Comparison of ENCODE assay signal across 23 cellular contexts in genomic region chr6:161365633-161366032, GRCh38.
DNase-seq lines count a peak whose midpoint lies in the region; ATAC-seq and TF ChIP-seq lines count a peak whose summit lies in the region.
"Had no signal": no experiment of that assay in that cellular context is flagged by ENCODE, and none has a peak within 500 bp of the region (broad histone marks: within the 10 kb centered on the region; RNA-seq: fewer than 3 reads in every experiment).

No MANE protein-coding gene starts in this region.

- H3K27me3 Mint-ChIP-seq in CD14-positive monocyte (ENCODE audit: low read depth in 3 of 3) (peaks cover 0 to 5% (median 0%) of the 10 kb centered on the region in 3 donors), Caco-2 (ENCODE audit: insufficient read depth, unreplicated experiment) (no peaks in the 10 kb centered on the region), endodermal cell (ENCODE audit: insufficient read depth) (no peaks in the 10 kb centered on the region)
- H3K27me3 Mint-ChIP-seq: CD4-positive, alpha-beta T cell had no signal

- TF ChIP-seq CTCF in CD14-positive monocyte (IDR thresholded peaks at IDR 0.05) (no peak), Caco-2 (IDR thresholded peaks at IDR 0.05; ENCODE audit: insufficient read depth in 1 of 2, low read depth in 1 of 2, low read length in 1 of 2, severe bottlenecking in 1 of 2, unreplicated experiment in 1 of 2) (no peak), endodermal cell (conservative IDR thresholded peaks at IDR 0.05) (no peak), left lung (IDR thresholded peaks at IDR 0.05) (no peak), stomach (IDR thresholded peaks at IDR 0.05) (no peak)

- H3K27ac Mint-ChIP-seq in CD14-positive monocyte (peak overlapping the region; percentile 74 to 94 (median 88)), Caco-2 (ENCODE audit: unreplicated experiment) (peak overlapping the region; percentile 61), endodermal cell (no peak overlapping the region)
- H3K27ac Mint-ChIP-seq: CD4-positive, alpha-beta T cell; CD8-positive, alpha-beta T cell had no signal

- peaks cover 5 to 18% (median 11%) of the 10 kb centered on the region in 7 donors for H3K9me3 Mint-ChIP-seq in CD14-positive monocyte
- peaks cover 11% of the 10 kb centered on the region for H3K9me3 Mint-ChIP-seq in Caco-2 (ENCODE audit: unreplicated experiment)
- peaks cover 26% of the 10 kb centered on the region for H3K9me3 Mint-ChIP-seq in endodermal cell

- peaks cover 12% of the 10 kb centered on the region for H3K9me3 ChIP-seq in Caco-2
- peaks cover 18% of the 10 kb centered on the region for H3K9me3 ChIP-seq in endodermal cell (ENCODE audit: control insufficient read depth, low read length)
- H3K9me3 ChIP-seq in left lung, result peaks cover 0 to 20% of the 10 kb centered on the region in 2 donors
- peaks cover 0 to 21% (median 11%) of the 10 kb centered on the region in 4 donors for H3K9me3 ChIP-seq in stomach
- H3K9me3 ChIP-seq: BE2C had no signal

- WGBS in endodermal cell (ENCODE audit: insufficient coverage in 1 of 2, insufficient read length in 1 of 2), 2 experiments, result 92 to 93% methylated on average over 5 to 6 of the region's 6 CpGs
- WGBS in stomach, 5 donors, result 69 to 85% (median 78%) methylated on average over 6 of the region's 6 CpGs

- peak; percentile 34 for ATAC-seq in left lung
- ATAC-seq: CD8-positive, alpha-beta T cell; GM12878 had no signal

- no peak overlapping the region for H3K4me3 ChIP-seq in Caco-2 (ENCODE audit: low read depth, low read length)
- H3K4me3 ChIP-seq in endodermal cell (ENCODE audit: low read length), result no peak overlapping the region
- no peak overlapping the region for H3K4me3 ChIP-seq in left lung
- no peak overlapping the region for H3K4me3 ChIP-seq in stomach
- H3K4me3 ChIP-seq: BLaER1, GM12878 had no signal

- DNase-seq in CD14-positive monocyte (ENCODE audit: low spot score), result no peak
- no peak for DNase-seq in Caco-2
- peak; percentile 15 for DNase-seq in endodermal cell
- DNase-seq in left lung, result no peak
- DNase-seq in NOMO-1 (lab: John Stamatoyannopoulos, UW; ENCODE audit: unreplicated experiment in 2 of 2), result no peak
- no peak for DNase-seq in stomach
- DNase-seq in stimulated activated naive CD4-positive, alpha-beta T cell (lab: John Stamatoyannopoulos, UW), result no peak
- no peak for DNase-seq in amygdala (lab: John Stamatoyannopoulos, UW)
- DNase-seq: 8988T; ACHN; BE2C; C1 segment of cervical spinal cord; CD4-positive, alpha-beta T cell; CD8-positive, alpha-beta T cell; DMS 273 treated with DMSO at 0.1 percent for 48 hours; DMS153; DMS53; DMS79; DND-41; EL; GDM1 had no signal

- CTCF ChIA-PET in Caco-2 (lab: Charles Lee), result no interaction called here

- no peak for TF ChIP-seq POLR2A in stomach (IDR thresholded peaks at IDR 0.05)

- H3K27ac ChIP-seq in endodermal cell (ENCODE audit: low read depth, low read length) (no peak overlapping the region), left lung (no peak overlapping the region), stomach (no peak overlapping the region)
- H3K27ac ChIP-seq: BLaER1 had no signal

- H3K36me3 Mint-ChIP-seq in CD14-positive monocyte (peaks cover 2 to 3% of the 10 kb centered on the region in 2 donors), Caco-2 (ENCODE audit: insufficient read depth, unreplicated experiment) (peaks cover 6% of the 10 kb centered on the region), endodermal cell (ENCODE audit: low read depth) (peaks cover 4% of the 10 kb centered on the region)
- H3K36me3 Mint-ChIP-seq: CD8-positive, alpha-beta T cell had no signal

- H3K36me3 ChIP-seq in Caco-2 (ENCODE audit: control insufficient read depth, insufficient read depth, low read length), result no peaks in the 10 kb centered on the region
- H3K36me3 ChIP-seq in endodermal cell (ENCODE audit: control insufficient read depth, insufficient read depth, low read length), result no peaks in the 10 kb centered on the region
- H3K36me3 ChIP-seq in left lung, result no peaks in the 10 kb centered on the region
- H3K36me3 ChIP-seq in stomach, result no peaks in the 10 kb centered on the region
- H3K36me3 ChIP-seq: BE2C, BLaER1 had no signal

- H3K27me3 ChIP-seq in Caco-2 (replicated peaks; ENCODE audit: control insufficient read depth, insufficient read depth, low read length) (no peaks in the 10 kb centered on the region), endodermal cell (ENCODE audit: control insufficient read depth, insufficient read depth, low read length, poor library complexity, severe bottlenecking) (no peaks in the 10 kb centered on the region), left lung (no peaks in the 10 kb centered on the region), stomach (no peaks in the 10 kb centered on the region)
- H3K27me3 ChIP-seq: BE2C, BLaER1 had no signal

- BruUV-seq in Caco-2 (replicated peaks; lab: Mats Ljungman, UMichigan), result no TSS peak

- TF ChIP-seq EP300 in stomach (IDR thresholded peaks at IDR 0.05), result no peak

- no peak overlapping the region for H3K9ac ChIP-seq in endodermal cell (ENCODE audit: extremely low read depth, low read length, poor library complexity, severe bottlenecking)
- H3K9ac ChIP-seq: BLaER1 had no signal

- POLR2A ChIA-PET in Caco-2 (lab: Charles Lee), result no interaction called here

- H3K4me1 Mint-ChIP-seq in CD14-positive monocyte, result peaks cover 39% of the 10 kb centered on the region
- H3K4me1 Mint-ChIP-seq in Caco-2 (ENCODE audit: low read depth, unreplicated experiment), result peaks cover 10% of the 10 kb centered on the region
- no peaks in the 10 kb centered on the region for H3K4me1 Mint-ChIP-seq in endodermal cell

- no peak overlapping the region for H3K4me3 Mint-ChIP-seq in CD14-positive monocyte
- H3K4me3 Mint-ChIP-seq in Caco-2 (ENCODE audit: unreplicated experiment), result no peak overlapping the region
- no peak overlapping the region for H3K4me3 Mint-ChIP-seq in endodermal cell
- H3K4me3 Mint-ChIP-seq: CD4-positive, alpha-beta T cell; CD8-positive, alpha-beta T cell had no signal

- intact Hi-C loops in CD14-positive monocyte (cut with micrococcal nuclease), result loop anchor here (5.0 kb wide), 2 partner anchors 93 to 248 kb away; partner anchors contain the start of gene AGPAT4 (in 2 of the 2)
- intact Hi-C loops in Caco-2 (cut with micrococcal nuclease; ENCODE audit: unreplicated experiment), result loop anchor here (5.0 kb wide), 1 partner anchor 53 kb away; no protein-coding TSS in a partner anchor
- intact Hi-C loops in left lung (cut with DNase I), result no loop called here
- intact Hi-C loops in stomach (cut with DNase I; ENCODE audit: low total_unique reads), result no loop called here

- H3K4me1 ChIP-seq in Caco-2 (peaks cover 10% of the 10 kb centered on the region), endodermal cell (ENCODE audit: control insufficient read depth, insufficient read depth, low read length) (no peaks in the 10 kb centered on the region), left lung (peaks cover 0 to 2% of the 10 kb centered on the region in 2 donors), stomach (no peaks in the 10 kb centered on the region)
- H3K4me1 ChIP-seq: BE2C, BLaER1 had no signal

Comparison
In these comparisons a context has a peak if more than half of its experiments do, and no peak if none do; other contexts are left out.
1. intact Hi-C loops: an anchor here in CD14-positive monocyte (5.0 kb wide) and Caco-2 (5.0 kb wide); none called in left lung and stomach.